Comparison of ENCODE assay signal across 8 cellular contexts in genomic region chr2:29920130-29920577, GRCh38. TPM values are rescaled to one million over a fixed set of nuclear protein-coding genes. Genes with fewer than 3 reads are reported as not detected.
A peak's percentile ranks its signal among the peaks of the same experiment; 100 is the strongest.
DNase-seq lines count a peak whose midpoint lies in the region; ATAC-seq and TF ChIP-seq lines count a peak whose summit lies in the region.

No MANE protein-coding gene starts in this region.

- peak; percentile 60 for DNase-seq in GM20000 (ENCODE audit: low spot score)
- peak in 4 of 5 experiments; percentile 8 to 51 (median 14) for DNase-seq in T-helper 2 cell
- DNase-seq in choroid plexus epithelial cell (ENCODE audit: low read depth), result peak; percentile 43
- peak in 2 of 3 donors; percentile 49 to 65 for DNase-seq in right lobe of liver
- peak; percentile 73 for DNase-seq in stimulated activated CD8-positive, alpha-beta memory T cell treated with anti-CD3 and anti-CD28 coated beads, Interleukin-4, amount 100 ng/mL, for 48 hours
- no peak for DNase-seq in NCI-H2107 treated with DMSO at 0.1 percent for 48 hours (lab: John Stamatoyannopoulos, UW; ENCODE audit: unreplicated experiment)
- no peak for DNase-seq in NCI-H146 (lab: John Stamatoyannopoulos, UW)

- peaks cover 7 to 39% of the 10 kb centered on the region in 2 donors for H3K27me3 ChIP-seq in right lobe of liver

- ATAC-seq in right lobe of liver (peak; percentile 15 to 61 (median 32)), HG03432 (IDR thresholded peaks at IDR 0.05; ENCODE audit: unreplicated experiment) (no peak)

- TF ChIP-seq CTCF in GM20000 (IDR thresholded peaks at IDR 0.05; ENCODE audit: extremely low read depth, missing control alignments), result no peak
- no peak for TF ChIP-seq CTCF in choroid plexus epithelial cell (conservative IDR thresholded peaks at IDR 0.05; ENCODE audit: low read depth, low read length)
- TF ChIP-seq CTCF in right lobe of liver (IDR thresholded peaks at IDR 0.05), result no peak

- H3K9me3 ChIP-seq in right lobe of liver, result no peaks in the 10 kb centered on the region

- no peak overlapping the region for H3K4me3 ChIP-seq in choroid plexus epithelial cell (ENCODE audit: low read depth, low read length)
- no peak overlapping the region for H3K4me3 ChIP-seq in right lobe of liver

- no peak for TF ChIP-seq POLR2A in right lobe of liver (IDR thresholded peaks at IDR 0.05)

- H3K36me3 ChIP-seq in right lobe of liver, result no peaks in the 10 kb centered on the region

- WGBS in right lobe of liver (ENCODE audit: insufficient coverage, low coverage, low lambda C conversion rate, missing lambda C conversion rate), result 0% methylated on average over 1 of the region's 40 CpGs

- intact Hi-C loops in right lobe of liver (cut with DNase I), result loop anchor here in 1 of 2 donors (5.0 kb wide), 1 partner anchor 152 kb away; no protein-coding TSS in a partner anchor

- no peak overlapping the region for H3K27ac ChIP-seq in right lobe of liver

- H3K4me1 ChIP-seq in right lobe of liver, result peaks cover 0 to 17% (median 3%) of the 10 kb centered on the region in 4 donors

RNA-seq across cellular contexts. Expression of gene ALK, which starts 1.2 kb away (rescaled TPM):
- under 1 TPM in 2 of 6 experiments, not detected in 4; 0.04 to 0.06 TPM for total RNA-seq in right lobe of liver

Comparison
In these comparisons a context has a peak if more than half of its experiments do, and no peak if none do; other contexts are left out.
1. DNase-seq: peak in GM20000 (single experiment), T-helper 2 cell (4 of 5), choroid plexus epithelial cell (single experiment), right lobe of liver (2 of 3) and stimulated activated CD8-positive, alpha-beta memory T cell treated with anti-CD3 and anti-CD28 coated beads, Interleukin-4, amount 100 ng/mL, for 48 hours (single experiment); none in NCI-H2107 treated with DMSO at 0.1 percent for 48 hours (single experiment) and NCI-H146 (single experiment).